ENCODE assay signal across 1 cellular context in genomic region chr3:177680442-177680821, GRCh38.
TF ChIP-seq lines count a peak whose summit lies in the region.

No MANE protein-coding gene starts in this region.

TF ChIP-seq in SK-N-SH treated with all-trans-retinoic acid at 6 μM for 48 hours, 23 proteins besides CTCF, POLR2A, EP300 and RAD21 (continued from another document):
- TF ChIP-seq PATZ1 (CRISPR knock-in tag; IDR thresholded peaks at IDR 0.05; ENCODE audit: borderline replicate concordance) (no peak), ZC3H10 (CRISPR knock-in tag; IDR thresholded peaks at IDR 0.05) (no peak), ISL1 (CRISPR knock-in tag; IDR thresholded peaks at IDR 0.05) (no peak), ZFP3 (CRISPR knock-in tag; IDR thresholded peaks at IDR 0.05) (no peak), ZNF70 (CRISPR knock-in tag; IDR thresholded peaks at IDR 0.05) (no peak), ZNF565 (CRISPR knock-in tag; conservative IDR thresholded peaks at IDR 0.05; ENCODE audit: low read depth) (no peak)
